In genomic region chr19:31348416-31349159, GRCh38 we compare ENCODE assay signal across 8 cellular contexts. TPM values are rescaled to one million over a fixed set of nuclear protein-coding genes. Genes with fewer than 3 reads are reported as not detected.
DNase-seq lines count a peak whose midpoint lies in the region; ATAC-seq and TF ChIP-seq lines count a peak whose summit lies in the region.

No MANE protein-coding gene starts in this region.

- TF ChIP-seq CTCF in AG09309 (IDR thresholded peaks at IDR 0.05; ENCODE audit: control insufficient read depth, insufficient read depth, low read depth, low read length, missing control alignments) (no peak), KMS-11 (conservative IDR thresholded peaks at IDR 0.05; ENCODE audit: low read depth, low read length) (no peak), dorsolateral prefrontal cortex (IDR thresholded peaks at IDR 0.05 in 54 of 56, conservative IDR thresholded peaks at IDR 0.05 in 2 of 56; ENCODE audit: low read depth in 1 of 56, partially characterized antibody in 56 of 56) (no peak), mesothelial cell of epicardium (IDR thresholded peaks at IDR 0.05; ENCODE audit: unreplicated experiment) (no peak)

- H2AFZ ChIP-seq in KMS-11 (ENCODE audit: low read depth), result peak overlapping the region; percentile 81

- peak overlapping the region; percentile 86 for H3K27ac Mint-ChIP-seq in mesothelial cell of epicardium

- no peak for ATAC-seq in GM18867 (IDR thresholded peaks at IDR 0.05; ENCODE audit: unreplicated experiment)
- no peak for ATAC-seq in GM19035 (IDR thresholded peaks at IDR 0.05; ENCODE audit: unreplicated experiment)

- peak overlapping the region; percentile 48 for H3K4me2 ChIP-seq in KMS-11

- H3K4me1 Mint-ChIP-seq in mesothelial cell of epicardium, result peaks cover 63% of the 10 kb centered on the region

- H3K27me3 ChIP-seq in KMS-11 (ENCODE audit: insufficient read depth, low read depth), result no peaks in the 10 kb centered on the region
- peaks cover 0 to 15% (median 0%) of the 10 kb centered on the region in 45 donors for H3K27me3 ChIP-seq in dorsolateral prefrontal cortex

- peaks cover 45% of the 10 kb centered on the region for H3K27me3 Mint-ChIP-seq in mesothelial cell of epicardium (ENCODE audit: low read depth)

- peaks cover 7% of the 10 kb centered on the region for H3K36me3 Mint-ChIP-seq in mesothelial cell of epicardium

- no peaks in the 10 kb centered on the region for H3K36me3 ChIP-seq in KMS-11 (ENCODE audit: insufficient read depth)

- H3K79me2 ChIP-seq in KMS-11 (ENCODE audit: insufficient read depth, low read depth), result no peaks in the 10 kb centered on the region; the same call in 1 of the 2 replicates

- no peaks in the 10 kb centered on the region for H3K9me3 Mint-ChIP-seq in mesothelial cell of epicardium

- no peak overlapping the region for H3K27ac ChIP-seq in KMS-11
- H3K27ac ChIP-seq in dorsolateral prefrontal cortex, result peak overlapping the region in 55 of 59 donors; percentile 9 to 90 (median 77)

- H3K4me1 ChIP-seq in KMS-11 (ENCODE audit: low read depth, poor library complexity, severe bottlenecking), result peaks cover 3% of the 10 kb centered on the region

- peak overlapping the region; percentile 91 for H3K4me3 Mint-ChIP-seq in mesothelial cell of epicardium

- H3K4me3 ChIP-seq in AG09309 (ENCODE audit: control insufficient read depth, low read depth, low read length) (peak overlapping the region; percentile 79), KMS-11 (IDR thresholded peaks at IDR 0.05; ENCODE audit: insufficient read depth, low read depth, low read length) (no peak overlapping the region), dorsolateral prefrontal cortex (peak overlapping the region; percentile 58 to 97 (median 82))

- intact Hi-C loops in dorsolateral prefrontal cortex (cut with DNase I), result loop anchor here in 1 of 2 donors (10.0 kb wide), 1 partner anchor 654 kb away; no protein-coding TSS in a partner anchor

- DNase-seq in AG09309 (ENCODE audit: low read depth), result no peak
- DNase-seq in dorsolateral prefrontal cortex, result no peak
- no peak for DNase-seq in mesothelial cell of epicardium (ENCODE audit: low spot score in 2 of 2, unreplicated experiment in 2 of 2)
- DNase-seq in H4 (ENCODE audit: low spot score), result no peak
- no peak for DNase-seq in NCI-H1048 (lab: John Stamatoyannopoulos, UW)

- H4K20me1 ChIP-seq in KMS-11 (ENCODE audit: insufficient read depth), result no peaks in the 10 kb centered on the region

- H3K9ac ChIP-seq in KMS-11, result peak overlapping the region; percentile 47; the same call in 1 of the 2 replicates

RNA-seq across cellular contexts. Expression of gene TSHZ3, which starts 0.6 kb away (rescaled TPM):
- 10 to 100 TPM in 119 of 120 experiments, 1 to 10 TPM in 1; 8.4 to 35.0 (median 22.7) TPM for total RNA-seq in dorsolateral prefrontal cortex
- total RNA-seq in mesothelial cell of epicardium, result 82.5 to 87.1 TPM (median 82.9 TPM) in 3 replicates
- total RNA-seq in H4 (2014; rRNA removed; shearing (Covaris generic)), result 5.4 and 7.1 TPM in 2 replicates
